12 cellular contexts compared by ENCODE assay signal in genomic region chr5:123754903-123755302, GRCh38.
DNase-seq lines count a peak whose midpoint lies in the region; ATAC-seq and TF ChIP-seq lines count a peak whose summit lies in the region.
"Had no signal": no experiment of that assay in that cellular context is flagged by ENCODE, and none has a peak within 500 bp of the region (broad histone marks: within the 10 kb centered on the region; RNA-seq: fewer than 3 reads in every experiment).

No MANE protein-coding gene starts in this region.

- no peaks in the 10 kb centered on the region for H3K9me3 Mint-ChIP-seq in nephron progenitor cell

- no peaks in the 10 kb centered on the region for H3K27me3 Mint-ChIP-seq in nephron progenitor cell (ENCODE audit: low read depth, poor library complexity)
- H3K27me3 Mint-ChIP-seq: IgD-negative memory B cell had no signal

- H3K36me3 Mint-ChIP-seq in nephron progenitor cell (ENCODE audit: low read depth) = peaks cover 10% of the 10 kb centered on the region
- H3K36me3 Mint-ChIP-seq: IgD-negative memory B cell had no signal

- TF ChIP-seq CTCF in nephron progenitor cell (IDR thresholded peaks at IDR 0.05) = no peak

- H3K27ac Mint-ChIP-seq in nephron progenitor cell = peak overlapping the region; percentile 10
- H3K27ac Mint-ChIP-seq: IgD-negative memory B cell had no signal

- DNase-seq in Ammon's horn (ENCODE audit: low spot score) (peak; percentile 50), NCI-H2227 treated with DMSO at 0.1 percent for 48 hours (lab: John Stamatoyannopoulos, UW) (peak; percentile 57), epithelial cell of prostate (ENCODE audit: low read depth, low spot score) (no peak), nephron progenitor cell (no peak), NCI-H526 (lab: John Stamatoyannopoulos, UW) (no peak)
- DNase-seq: NCI-H2171, upper lobe of left lung had no signal

- peak overlapping the region; percentile 51 for H3K27ac ChIP-seq in epithelial cell of prostate
- H3K27ac ChIP-seq: C4-2B, upper lobe of left lung had no signal

- H3K4me1 Mint-ChIP-seq in nephron progenitor cell = peaks cover 28% of the 10 kb centered on the region
- H3K4me1 Mint-ChIP-seq: IgD-negative memory B cell had no signal

- ATAC-seq in HG03457 (IDR thresholded peaks at IDR 0.05; ENCODE audit: unreplicated experiment) = no peak
- no peak for ATAC-seq in HG03442 (IDR thresholded peaks at IDR 0.05; ENCODE audit: unreplicated experiment)
- no peak for ATAC-seq in GM18868 (IDR thresholded peaks at IDR 0.05; ENCODE audit: unreplicated experiment)

- H3K4me3 Mint-ChIP-seq in nephron progenitor cell = no peak overlapping the region
- H3K4me3 Mint-ChIP-seq: IgD-negative memory B cell had no signal

Comparison
In these comparisons a context has a peak if more than half of its experiments do, and no peak if none do; other contexts are left out.
1. DNase-seq: peak in Ammon's horn (single experiment) and NCI-H2227 treated with DMSO at 0.1 percent for 48 hours (single experiment); none in epithelial cell of prostate (single experiment), nephron progenitor cell (single experiment) and NCI-H526 (0 of 2).